In genomic region chr5:179804599-179804947, GRCh38 we compare ENCODE assay signal across 10 cellular contexts. TPM values are rescaled to one million over a fixed set of nuclear protein-coding genes. Genes with fewer than 3 reads are reported as not detected.
DNase-seq lines count a peak whose midpoint lies in the region; ATAC-seq, FAIRE-seq and TF ChIP-seq lines count a peak whose summit lies in the region.
"Had no signal": no experiment of that assay in that cellular context is flagged by ENCODE, and none has a peak within 500 bp of the region (broad histone marks: within the 10 kb centered on the region; RNA-seq: fewer than 3 reads in every experiment).

No MANE protein-coding gene starts in this region.

- H3K9me3 ChIP-seq in HepG2 (ENCODE audit: low read length) (no peaks in the 10 kb centered on the region), subcutaneous abdominal adipose tissue (ENCODE audit: control insufficient read depth in 5 of 5, low read length in 5 of 5) (no peaks in the 10 kb centered on the region)

- H3K36me3 Mint-ChIP-seq in activated CD4-positive, alpha-beta T cell treated with anti-CD3 and anti-CD28 coated beads for 36 hours (ENCODE audit: low read depth): peaks cover 5% of the 10 kb centered on the region
- peaks cover 4% of the 10 kb centered on the region for H3K36me3 Mint-ChIP-seq in activated naive CD8-positive, alpha-beta T cell

- peaks cover 27% of the 10 kb centered on the region for H3K79me2 ChIP-seq in HepG2 (ENCODE audit: insufficient read depth, low read length)

- TF ChIP-seq CTCF in HepG2 (CRISPR knock-in tag; IDR thresholded peaks at IDR 0.05): no peak

- H4K20me1 ChIP-seq in HepG2 (ENCODE audit: insufficient read depth, low read length): peaks cover 20% of the 10 kb centered on the region; the same call in 1 of the 2 replicates

- H3K9ac ChIP-seq in HepG2 (ENCODE audit: insufficient read depth, low read depth, low read length): peak overlapping the region; percentile 86
- H3K9ac ChIP-seq in subcutaneous abdominal adipose tissue (ENCODE audit: low read length in 5 of 5): peak overlapping the region in 3 of 5 donors; percentile 18 to 76 (median 73)

- in situ Hi-C loops in HepG2 (cut with HindIII; ENCODE audit: extremely low pct_ligation_motif_present, low pct_unique_long_range_greater_than_20kb): no loop called here

- FAIRE-seq in HepG2 (lab: Jason Lieb, UNC): no peak

- intact Hi-C loops in activated CD4-positive, alpha-beta T cell treated with anti-CD3 and anti-CD28 coated beads for 36 hours (cut with DNase I, micrococcal nuclease): loop anchor here (2.0 to 5.0 kb wide), 5 partner anchors 16 to 288 kb away; partner anchors contain the start of genes RNF130 (in 1 of the 2), SQSTM1 (in 1 of the 2) and TBC1D9B (in 1 of the 2)
- intact Hi-C loops in HepG2 (cut with micrococcal nuclease; ENCODE audit: unreplicated experiment): loop anchor here (2.0 kb wide), 2 partner anchors 14 to 22 kb away; no protein-coding TSS in a partner anchor

- H3K9me3 Mint-ChIP-seq in activated CD4-positive, alpha-beta T cell treated with anti-CD3 and anti-CD28 coated beads for 36 hours (ENCODE audit: low read depth): no peaks in the 10 kb centered on the region
- no peaks in the 10 kb centered on the region for H3K9me3 Mint-ChIP-seq in activated naive CD8-positive, alpha-beta T cell (ENCODE audit: low read depth)

- H3K27me3 Mint-ChIP-seq in activated CD4-positive, alpha-beta T cell treated with anti-CD3 and anti-CD28 coated beads for 36 hours: no peaks in the 10 kb centered on the region
- no peaks in the 10 kb centered on the region for H3K27me3 Mint-ChIP-seq in activated naive CD8-positive, alpha-beta T cell

- WGBS in HepG2 (ENCODE audit: low lambda C conversion rate): 88% methylated on average over 6 of the region's 6 CpGs

- no peak overlapping the region for H2AFZ ChIP-seq in HepG2 (ENCODE audit: low read length)

- no TSS peak for BruUV-seq in HepG2 (replicated peaks; lab: Mats Ljungman, UMichigan)

- peak overlapping the region; percentile 75 for H3K4me2 ChIP-seq in HepG2 (ENCODE audit: low read depth, low read length)

- H3K36me3 ChIP-seq in HepG2 (replicated peaks in 1 of 2; ENCODE audit: control insufficient read depth in 1 of 2, insufficient read depth in 2 of 2, low read length in 2 of 2) (peaks cover 18 to 25% of the 10 kb centered on the region in 2 experiments; a peak in 4 of 5 replicates), subcutaneous abdominal adipose tissue (ENCODE audit: control insufficient read depth in 5 of 5, insufficient read depth in 5 of 5, low read length in 5 of 5) (peaks cover 0 to 18% (median 14%) of the 10 kb centered on the region in 5 donors)

- no peak for ATAC-seq in activated CD4-positive, alpha-beta T cell treated with anti-CD3 and anti-CD28 coated beads for 36 hours
- ATAC-seq in HepG2 (no peak), HG03039 (IDR thresholded peaks at IDR 0.05; ENCODE audit: unreplicated experiment) (no peak), HG03442 (IDR thresholded peaks at IDR 0.05; ENCODE audit: unreplicated experiment) (no peak)

- CTCF ChIA-PET in activated CD4-positive, alpha-beta T cell treated with anti-CD3 and anti-CD28 coated beads for 36 hours (lab: Charles Lee): interaction anchor here (1.0 to 2.0 kb wide), 2 partner anchors 57 to 405 kb away, joined by 3 to 5 read pairs; partner anchors contain the start of gene RASGEF1C
- CTCF ChIA-PET in HepG2 (lab: Yijun Ruan, JAX; ENCODE audit: low intra/inter-chr PET ratio, low total read pairs): no interaction called here

- H3K4me3 ChIP-seq in HepG2 (replicated peaks in 1 of 3; ENCODE audit: insufficient read depth in 1 of 3, low read depth in 2 of 3, low read length in 3 of 3) (peak overlapping the region; percentile 60 to 95 (median 82); a peak in 5 of 6 replicates), subcutaneous abdominal adipose tissue (ENCODE audit: low read depth in 1 of 5, low read length in 5 of 5) (peak overlapping the region in 4 of 5 donors; percentile 64 to 80 (median 74))

- TF ChIP-seq RAD21 in HepG2 (CRISPR knock-in tag; IDR thresholded peaks at IDR 0.05): no peak

- TF ChIP-seq EP300 in HepG2 (IDR thresholded peaks at IDR 0.05; ENCODE audit: low read depth in 2 of 2, low read length in 2 of 2) (no peak), HepG2 (CRISPR knock-in tag; IDR thresholded peaks at IDR 0.05; ENCODE audit: borderline replicate concordance) (no peak)

- H3K27ac ChIP-seq in HepG2 (ENCODE audit: extremely low read length, insufficient read depth, low read length) (peak overlapping the region; percentile 31), subcutaneous abdominal adipose tissue (ENCODE audit: low read depth, low read length) (peak overlapping the region; percentile 65)

- H3K27me3 ChIP-seq in HepG2 (ENCODE audit: control insufficient read depth in 1 of 2, insufficient read depth in 2 of 2, low read length in 2 of 2) (no peaks in the 10 kb centered on the region), subcutaneous abdominal adipose tissue (ENCODE audit: control insufficient read depth in 5 of 5, insufficient read depth in 4 of 5, low read length in 5 of 5) (no peaks in the 10 kb centered on the region)

- peaks cover 36% of the 10 kb centered on the region for H3K4me1 Mint-ChIP-seq in activated CD4-positive, alpha-beta T cell treated with anti-CD3 and anti-CD28 coated beads for 36 hours
- H3K4me1 Mint-ChIP-seq in activated naive CD8-positive, alpha-beta T cell (ENCODE audit: low read depth): peaks cover 33% of the 10 kb centered on the region

- H3K4me1 ChIP-seq in HepG2 (ENCODE audit: insufficient read depth, low read length) (peaks cover 43% of the 10 kb centered on the region), subcutaneous abdominal adipose tissue (ENCODE audit: control insufficient read depth in 5 of 5, insufficient read depth in 5 of 5, low read length in 5 of 5) (peaks cover 1 to 41% (median 32%) of the 10 kb centered on the region in 5 donors)

- POLR2A ChIA-PET in activated CD4-positive, alpha-beta T cell treated with anti-CD3 and anti-CD28 coated beads for 36 hours (lab: Charles Lee): interaction anchor here (1.3 kb wide), 2 partner anchors 16 to 72 kb away, joined by 3 read pairs; partner anchors contain the start of genes MAML1 and SQSTM1
- POLR2A ChIA-PET in HepG2 (lab: Yijun Ruan, JAX): interaction anchor here (1.3 to 8.6 kb wide), 5 partner anchors 14 to 72 kb away, joined by 4 to 115 read pairs (median 5); partner anchors contain the start of genes MAML1 and SQSTM1

- no peak for DNase-seq in activated CD4-positive, alpha-beta T cell treated with anti-CD3 and anti-CD28 coated beads for 36 hours
- no peak for DNase-seq in activated CD4-positive, alpha-beta T cell treated with anti-CD3 and anti-CD28 coated beads, Interleukin-2, amount 50 U/mL, for 1 hour
- DNase-seq in HepG2 (ENCODE audit: low spot score): no peak
- DNase-seq in NAMALWA (ENCODE audit: low spot score): no peak
- DNase-seq: hippocampal formation; stimulated activated CD4-positive, alpha-beta T cell treated with anti-CD3 and anti-CD28 coated beads, Interleukin-4, amount 100 ng/mL, for 4 hours had no signal

- TF ChIP-seq POLR2A in HepG2 (IDR thresholded peaks at IDR 0.05; ENCODE audit: insufficient read depth in 1 of 2, low read depth in 2 of 2, low read length in 2 of 2): no peak

- H3K27ac Mint-ChIP-seq in activated CD4-positive, alpha-beta T cell treated with anti-CD3 and anti-CD28 coated beads for 36 hours: peak overlapping the region; percentile 66
- no peak overlapping the region for H3K27ac Mint-ChIP-seq in activated naive CD8-positive, alpha-beta T cell

- peak overlapping the region; percentile 82 for H3K4me3 Mint-ChIP-seq in activated CD4-positive, alpha-beta T cell treated with anti-CD3 and anti-CD28 coated beads for 36 hours
- peak overlapping the region; percentile 84 for H3K4me3 Mint-ChIP-seq in activated naive CD8-positive, alpha-beta T cell

RNA-seq across cellular contexts. Expression of gene MGAT4B, which starts 2.1 kb away (rescaled TPM):
- total RNA-seq in activated CD4-positive, alpha-beta T cell treated with anti-CD3 and anti-CD28 coated beads for 36 hours: 10 to 100 TPM; 52.4 to 62.8 TPM
- total RNA-seq in HepG2 (2016; rRNA removed; fragmentation: Illumina TruSeq; extraction: Trizol): 69.2 and 93.5 TPM in 2 replicates
- total RNA-seq in HepG2 (2016; cell fraction: cytosol; rRNA removed; fragmentation: Illumina TruSeq; extraction: Trizol; ENCODE audit: low read depth): 62.1 and 64.9 TPM in 2 replicates
- total RNA-seq in HepG2 (2016; cell fraction: insoluble cytoplasmic fraction; rRNA removed; fragmentation: Illumina TruSeq; extraction: Trizol): 62.4 and 88.8 TPM in 2 replicates
- total RNA-seq in HepG2 (2016; cell fraction: membrane; rRNA removed; fragmentation: Illumina TruSeq; extraction: Trizol): 158 and 164 TPM in 2 replicates
- 79.6 and 99.8 TPM in 2 replicates for total RNA-seq in HepG2 (2016; cell fraction: nucleus; rRNA removed; fragmentation: Illumina TruSeq; extraction: Trizol)
- polyA plus RNA-seq in HepG2 (2011; rRNA removed): 130 and 170 TPM in 2 replicates
- polyA plus RNA-seq in HepG2 (2011; cell fraction: cytosol; rRNA removed): 134 and 140 TPM in 2 replicates
- 514 and 596 TPM in 2 replicates for polyA plus RNA-seq in HepG2 (2011; cell fraction: nucleus; rRNA removed)
- polyA plus RNA-seq in HepG2 (2012): 117 and 181 TPM in 2 replicates
- 82.9 and 88.8 TPM in 2 replicates for polyA plus RNA-seq in HepG2 (2016; cell fraction: cytosol; fragmentation: Illumina TruSeq; extraction: Trizol; ENCODE audit: low read depth)
- 78.6 and 97.2 TPM in 2 replicates for polyA plus RNA-seq in HepG2 (2016; cell fraction: insoluble cytoplasmic fraction; fragmentation: Illumina TruSeq; extraction: Trizol; ENCODE audit: low read depth)
- polyA plus RNA-seq in HepG2 (2016; cell fraction: membrane; fragmentation: Illumina TruSeq; extraction: Trizol; ENCODE audit: low read depth): 156 and 172 TPM in 2 replicates
- polyA plus RNA-seq in HepG2 (2016; cell fraction: nucleus; fragmentation: Illumina TruSeq; extraction: Trizol; ENCODE audit: insufficient read depth, low read depth): 171 and 174 TPM in 2 replicates
- 166 and 188 TPM in 2 replicates for polyA minus RNA-seq in HepG2 (2011; rRNA and poly(A)+ RNA removed; ENCODE audit: low replicate concordance)
- polyA minus RNA-seq in HepG2 (2011; cell fraction: cytosol; rRNA and poly(A)+ RNA removed): 100 and 102 TPM in 2 replicates
- polyA minus RNA-seq in HepG2 (2011; cell fraction: nucleus; rRNA and poly(A)+ RNA removed): 118 and 140 TPM in 2 replicates

RNA-seq across cellular contexts. Expression of gene LTC4S, which starts 10.8 kb away (rescaled TPM):
- total RNA-seq in activated CD4-positive, alpha-beta T cell treated with anti-CD3 and anti-CD28 coated beads for 36 hours: under 1 TPM; 0.39 to 0.42 TPM
- 0.35 TPM in 1 of 2 replicates, not detected in the other for total RNA-seq in HepG2 (2016; rRNA removed; fragmentation: Illumina TruSeq; extraction: Trizol)
- not detected in 2 replicates for total RNA-seq in HepG2 (2016; cell fraction: cytosol; rRNA removed; fragmentation: Illumina TruSeq; extraction: Trizol; ENCODE audit: low read depth)
- total RNA-seq in HepG2 (2016; cell fraction: insoluble cytoplasmic fraction; rRNA removed; fragmentation: Illumina TruSeq; extraction: Trizol): 0.30 TPM in 1 of 2 replicates, not detected in the other
- total RNA-seq in HepG2 (2016; cell fraction: membrane; rRNA removed; fragmentation: Illumina TruSeq; extraction: Trizol): not detected in 2 replicates
- 0.56 TPM in 1 of 2 replicates, not detected in the other for total RNA-seq in HepG2 (2016; cell fraction: nucleus; rRNA removed; fragmentation: Illumina TruSeq; extraction: Trizol)
- not detected in 2 replicates for polyA plus RNA-seq in HepG2 (2011; rRNA removed)
- not detected in 2 replicates for polyA plus RNA-seq in HepG2 (2011; cell fraction: cytosol; rRNA removed)
- 0.78 and 0.82 TPM in 2 replicates for polyA plus RNA-seq in HepG2 (2011; cell fraction: nucleus; rRNA removed)
- not detected in 2 replicates for polyA plus RNA-seq in HepG2 (2012)
- not detected in 2 replicates for polyA plus RNA-seq in HepG2 (2016; cell fraction: cytosol; fragmentation: Illumina TruSeq; extraction: Trizol; ENCODE audit: low read depth)
- polyA plus RNA-seq in HepG2 (2016; cell fraction: insoluble cytoplasmic fraction; fragmentation: Illumina TruSeq; extraction: Trizol; ENCODE audit: low read depth): not detected in 2 replicates
- not detected in 2 replicates for polyA plus RNA-seq in HepG2 (2016; cell fraction: membrane; fragmentation: Illumina TruSeq; extraction: Trizol; ENCODE audit: low read depth)
- polyA plus RNA-seq in HepG2 (2016; cell fraction: nucleus; fragmentation: Illumina TruSeq; extraction: Trizol; ENCODE audit: insufficient read depth, low read depth): 0.91 and 1.1 TPM in 2 replicates
- polyA minus RNA-seq in HepG2 (2011; rRNA and poly(A)+ RNA removed; ENCODE audit: low replicate concordance): 0.44 and 0.47 TPM in 2 replicates
- polyA minus RNA-seq in HepG2 (2011; cell fraction: cytosol; rRNA and poly(A)+ RNA removed): not detected in 2 replicates
- not detected in 2 replicates for polyA minus RNA-seq in HepG2 (2011; cell fraction: nucleus; rRNA and poly(A)+ RNA removed)

RNA-seq across cellular contexts. Expression of gene SQSTM1, which starts 16.1 kb away (rescaled TPM):
- 10 to 100 TPM; 70.6 to 87.6 TPM for total RNA-seq in activated CD4-positive, alpha-beta T cell treated with anti-CD3 and anti-CD28 coated beads for 36 hours
- 160 and 161 TPM in 2 replicates for total RNA-seq in HepG2 (2016; rRNA removed; fragmentation: Illumina TruSeq; extraction: Trizol)
- total RNA-seq in HepG2 (2016; cell fraction: cytosol; rRNA removed; fragmentation: Illumina TruSeq; extraction: Trizol; ENCODE audit: low read depth): 45.2 and 49.8 TPM in 2 replicates
- 158 and 162 TPM in 2 replicates for total RNA-seq in HepG2 (2016; cell fraction: insoluble cytoplasmic fraction; rRNA removed; fragmentation: Illumina TruSeq; extraction: Trizol)
- 63.1 and 66.1 TPM in 2 replicates for total RNA-seq in HepG2 (2016; cell fraction: membrane; rRNA removed; fragmentation: Illumina TruSeq; extraction: Trizol)
- 98.3 and 116 TPM in 2 replicates for total RNA-seq in HepG2 (2016; cell fraction: nucleus; rRNA removed; fragmentation: Illumina TruSeq; extraction: Trizol)
- 90.9 and 126 TPM in 2 replicates for polyA plus RNA-seq in HepG2 (2011; rRNA removed)
- 81.2 and 85.2 TPM in 2 replicates for polyA plus RNA-seq in HepG2 (2011; cell fraction: cytosol; rRNA removed)
- 240 and 268 TPM in 2 replicates for polyA plus RNA-seq in HepG2 (2011; cell fraction: nucleus; rRNA removed)
- polyA plus RNA-seq in HepG2 (2012): 80.8 and 157 TPM in 2 replicates
- polyA plus RNA-seq in HepG2 (2016; cell fraction: cytosol; fragmentation: Illumina TruSeq; extraction: Trizol; ENCODE audit: low read depth): 43.0 and 45.0 TPM in 2 replicates
- polyA plus RNA-seq in HepG2 (2016; cell fraction: insoluble cytoplasmic fraction; fragmentation: Illumina TruSeq; extraction: Trizol; ENCODE audit: low read depth): 179 and 191 TPM in 2 replicates
- 48.5 and 49.4 TPM in 2 replicates for polyA plus RNA-seq in HepG2 (2016; cell fraction: membrane; fragmentation: Illumina TruSeq; extraction: Trizol; ENCODE audit: low read depth)
- 190 and 194 TPM in 2 replicates for polyA plus RNA-seq in HepG2 (2016; cell fraction: nucleus; fragmentation: Illumina TruSeq; extraction: Trizol; ENCODE audit: insufficient read depth, low read depth)
- polyA minus RNA-seq in HepG2 (2011; rRNA and poly(A)+ RNA removed; ENCODE audit: low replicate concordance): 245 and 268 TPM in 2 replicates
- 106 and 114 TPM in 2 replicates for polyA minus RNA-seq in HepG2 (2011; cell fraction: cytosol; rRNA and poly(A)+ RNA removed)
- polyA minus RNA-seq in HepG2 (2011; cell fraction: nucleus; rRNA and poly(A)+ RNA removed): 238 and 284 TPM in 2 replicates

RNA-seq across cellular contexts. Expression of gene MRNIP, which starts 54.0 kb away (rescaled TPM):
- total RNA-seq in activated CD4-positive, alpha-beta T cell treated with anti-CD3 and anti-CD28 coated beads for 36 hours: 10 to 100 TPM; 19.4 to 19.7 TPM
- total RNA-seq in HepG2 (2016; rRNA removed; fragmentation: Illumina TruSeq; extraction: Trizol): 11.3 and 15.5 TPM in 2 replicates
- total RNA-seq in HepG2 (2016; cell fraction: cytosol; rRNA removed; fragmentation: Illumina TruSeq; extraction: Trizol; ENCODE audit: low read depth): 5.8 and 6.9 TPM in 2 replicates
- 9.7 and 18.4 TPM in 2 replicates for total RNA-seq in HepG2 (2016; cell fraction: insoluble cytoplasmic fraction; rRNA removed; fragmentation: Illumina TruSeq; extraction: Trizol)
- 4.5 and 5.1 TPM in 2 replicates for total RNA-seq in HepG2 (2016; cell fraction: membrane; rRNA removed; fragmentation: Illumina TruSeq; extraction: Trizol)
- 22.2 and 24.1 TPM in 2 replicates for total RNA-seq in HepG2 (2016; cell fraction: nucleus; rRNA removed; fragmentation: Illumina TruSeq; extraction: Trizol)
- 32.6 and 34.1 TPM in 2 replicates for polyA plus RNA-seq in HepG2 (2011; rRNA removed)
- polyA plus RNA-seq in HepG2 (2011; cell fraction: cytosol; rRNA removed): 7.9 and 9.8 TPM in 2 replicates
- 162 and 171 TPM in 2 replicates for polyA plus RNA-seq in HepG2 (2011; cell fraction: nucleus; rRNA removed)
- polyA plus RNA-seq in HepG2 (2012): 19.0 and 22.7 TPM in 2 replicates
- 1.4 and 1.7 TPM in 2 replicates for polyA plus RNA-seq in HepG2 (2016; cell fraction: cytosol; fragmentation: Illumina TruSeq; extraction: Trizol; ENCODE audit: low read depth)
- 8.1 and 8.4 TPM in 2 replicates for polyA plus RNA-seq in HepG2 (2016; cell fraction: insoluble cytoplasmic fraction; fragmentation: Illumina TruSeq; extraction: Trizol; ENCODE audit: low read depth)
- 2.1 and 3.0 TPM in 2 replicates for polyA plus RNA-seq in HepG2 (2016; cell fraction: membrane; fragmentation: Illumina TruSeq; extraction: Trizol; ENCODE audit: low read depth)
- polyA plus RNA-seq in HepG2 (2016; cell fraction: nucleus; fragmentation: Illumina TruSeq; extraction: Trizol; ENCODE audit: insufficient read depth, low read depth): 78.5 and 90.7 TPM in 2 replicates
- polyA minus RNA-seq in HepG2 (2011; rRNA and poly(A)+ RNA removed; ENCODE audit: low replicate concordance): 16.4 and 18.6 TPM in 2 replicates
- polyA minus RNA-seq in HepG2 (2011; cell fraction: cytosol; rRNA and poly(A)+ RNA removed): 2.5 and 4.4 TPM in 2 replicates
- 31.4 and 38.0 TPM in 2 replicates for polyA minus RNA-seq in HepG2 (2011; cell fraction: nucleus; rRNA and poly(A)+ RNA removed)
